ENCODE assay signal across 21 cellular contexts in the genomic region with DNA sequence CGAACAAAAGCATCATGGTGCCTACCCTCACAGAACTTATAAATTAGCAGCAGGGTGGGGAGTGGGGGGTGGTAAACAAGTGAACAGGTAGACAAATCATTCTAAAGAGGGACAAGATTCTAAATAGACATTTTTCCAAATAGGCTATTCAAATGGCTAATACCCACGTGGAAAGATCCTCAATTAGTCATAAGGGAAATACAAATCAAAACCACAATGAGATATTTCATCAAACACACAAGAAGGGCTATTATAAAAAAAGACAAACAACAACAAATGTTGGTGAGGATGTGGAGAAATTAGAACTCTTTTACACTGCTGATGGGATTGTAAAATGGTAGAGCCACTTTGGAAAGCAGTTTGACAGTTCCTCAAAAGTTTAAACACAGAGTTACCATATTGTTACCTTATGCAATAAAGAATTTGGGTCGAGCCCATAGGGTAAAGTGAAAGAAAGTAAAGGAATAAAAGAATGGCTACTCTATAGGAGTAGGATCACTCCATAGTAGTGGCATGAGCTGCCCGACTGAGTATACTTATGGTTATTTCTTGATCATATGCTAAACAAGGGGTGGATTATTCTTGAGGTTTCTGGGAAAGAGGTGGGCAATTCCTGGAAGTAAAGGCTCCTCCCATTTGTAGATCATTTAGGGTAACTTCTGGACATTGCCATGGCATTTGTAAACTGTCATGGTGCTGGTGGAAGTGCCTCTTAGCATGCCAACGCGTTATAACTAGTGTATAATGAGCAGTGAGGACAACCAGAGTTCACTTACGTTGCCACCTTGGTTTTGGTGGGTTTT. TPM values are rescaled to one million over a fixed set of nuclear protein-coding genes. Genes with fewer than 3 reads are reported as not detected.
DNase-seq lines count a peak whose midpoint lies in the region; ATAC-seq, FAIRE-seq and TF ChIP-seq lines count a peak whose summit lies in the region.
"Had no signal": no experiment of that assay in that cellular context is flagged by ENCODE, and none has a peak within 500 bp of the region (broad histone marks: within the 10 kb centered on the region; RNA-seq: fewer than 3 reads in every experiment).

No MANE protein-coding gene starts in this region.

- CTCF ChIA-PET in PC-3 (lab: Charles Lee) = interaction anchor here (0.6 kb wide), 1 partner anchor 924 kb away, joined by 3 read pairs; no protein-coding TSS in a partner anchor

- no peaks in the 10 kb centered on the region for H3K9me2 ChIP-seq in PC-3 (replicated peaks; ENCODE audit: low read length)

- H3F3A ChIP-seq in PC-3 (ENCODE audit: low read length, unreplicated experiment) = no peaks in the 10 kb centered on the region

- no peak overlapping the region for H3K4me3 ChIP-seq in PC-3 (ENCODE audit: low read length)
- no peak overlapping the region for H3K4me3 ChIP-seq in coronary artery

- peak overlapping the region; percentile 62 for H3K4me2 ChIP-seq in PC-3 (ENCODE audit: low read length)

- H3K9me3 Mint-ChIP-seq in nephron = peaks cover 4% of the 10 kb centered on the region
- no peaks in the 10 kb centered on the region for H3K9me3 Mint-ChIP-seq in activated T-cell treated with anti-CD3 and anti-CD28 coated beads, Interleukin-2, amount 50 U/mL, for 4 hours
- H3K9me3 Mint-ChIP-seq: natural killer cell treated with Interleukin-12 subunit alpha and Interleukin-12 subunit beta and Interleukin-15 and Interleukin-18, amount 100 ng/mL, for 72 hours had no signal

- peaks cover 44% of the 10 kb centered on the region for H3K4me1 ChIP-seq in PC-3 (ENCODE audit: insufficient read depth, low read length)

- no peak overlapping the region for H2AFZ ChIP-seq in PC-3 (ENCODE audit: low read length)

- TF ChIP-seq CTCF in PC-3 (conservative IDR thresholded peaks at IDR 0.05; ENCODE audit: low read depth, low read length) (no peak), coronary artery (IDR thresholded peaks at IDR 0.05) (no peak), nephron (IDR thresholded peaks at IDR 0.05; ENCODE audit: unreplicated experiment in 3 of 3) (no peak)

- H3K27ac ChIP-seq in PC-3 (ENCODE audit: low read length) = peak overlapping the region; percentile 94
- peak overlapping the region; percentile 41 to 50 for H3K27ac ChIP-seq in coronary artery

- H3K9me3 ChIP-seq in PC-3 (ENCODE audit: low read length) = no peaks in the 10 kb centered on the region

- H3K27me3 ChIP-seq in PC-3 (ENCODE audit: low read length) = no peaks in the 10 kb centered on the region

- FAIRE-seq in HTR-8/SVneo (lab: Jason Lieb, UNC) = no peak

- peak; percentile 53 for DNase-seq in ELR (ENCODE audit: low read depth)
- DNase-seq in PC-3 = peak; percentile 49
- no peak for DNase-seq in coronary artery (ENCODE audit: low spot score)
- DNase-seq in dedifferentiated amniotic fluid mesenchymal stem cell (ENCODE audit: extremely low spot score) = no peak
- no peak for DNase-seq in HTR-8/SVneo (ENCODE audit: insufficient read length, low spot score)
- no peak for DNase-seq in activated T-cell treated with anti-CD3 and anti-CD28 coated beads, Interleukin-2, amount 50 U/mL, for 4 hours
- DNase-seq: activated CD4-positive, alpha-beta T cell treated with anti-CD3 and anti-CD28 coated beads, Interleukin-2, amount 50 U/mL, for 1 hour; activated naive CD4-positive, alpha-beta T cell; cortex of kidney; immature natural killer cell; NCI-H1436; RPMI8226; stimulated activated CD4-positive, alpha-beta T cell treated with anti-CD3 and anti-CD28 coated beads, Interleukin-4, amount 100 ng/mL, for 1 hour had no signal

- H4K20me1 ChIP-seq in PC-3 (ENCODE audit: low read length) = no peaks in the 10 kb centered on the region

- H3K79me2 ChIP-seq in PC-3 (ENCODE audit: low read length) = no peaks in the 10 kb centered on the region

- POLR2A ChIA-PET in PC-3 (lab: Charles Lee; ENCODE audit: unreplicated experiment) = no interaction called here

- peak overlapping the region in 2 of 3 experiments; percentile 49 for H3K27ac Mint-ChIP-seq in nephron
- H3K27ac Mint-ChIP-seq: progenitor cell of endocrine pancreas had no signal

- intact Hi-C loops in PC-3 (cut with micrococcal nuclease) = loop anchor here (5.0 kb wide), 4 partner anchors 119 to 384 kb away; partner anchors contain the start of gene TMSB4X

- H3K4me3 Mint-ChIP-seq in nephron = no peak overlapping the region
- no peak overlapping the region for H3K4me3 Mint-ChIP-seq in activated T-cell treated with anti-CD3 and anti-CD28 coated beads, Interleukin-2, amount 50 U/mL, for 4 hours
- H3K4me3 Mint-ChIP-seq: immature natural killer cell; natural killer cell treated with Interleukin-12 subunit alpha and Interleukin-12 subunit beta and Interleukin-15 and Interleukin-18, amount 100 ng/mL, for 72 hours had no signal

- BruUV-seq in PC-3 (replicated peaks; lab: Mats Ljungman, UMichigan) = no TSS peak

- no peaks in the 10 kb centered on the region for H3K36me3 ChIP-seq in PC-3 (ENCODE audit: low read depth, low read length)

- no peaks in the 10 kb centered on the region for H3K36me3 Mint-ChIP-seq in nephron (ENCODE audit: low read depth)
- H3K36me3 Mint-ChIP-seq in activated T-cell treated with anti-CD3 and anti-CD28 coated beads, Interleukin-2, amount 50 U/mL, for 4 hours (ENCODE audit: insufficient read depth) = no peaks in the 10 kb centered on the region
- H3K36me3 Mint-ChIP-seq: natural killer cell treated with Interleukin-12 subunit alpha and Interleukin-12 subunit beta and Interleukin-15 and Interleukin-18, amount 100 ng/mL, for 72 hours had no signal

- H3K4me1 Mint-ChIP-seq in nephron = peaks cover 38% of the 10 kb centered on the region
- H3K4me1 Mint-ChIP-seq in activated T-cell treated with anti-CD3 and anti-CD28 coated beads, Interleukin-2, amount 50 U/mL, for 4 hours (ENCODE audit: low read depth) = peaks cover 43% of the 10 kb centered on the region

- H3K9ac ChIP-seq in PC-3 (ENCODE audit: low read length) = peak overlapping the region; percentile 72

- ATAC-seq in PC-3 (no peak), GM21367 (IDR thresholded peaks at IDR 0.05; ENCODE audit: unreplicated experiment) (no peak)
- ATAC-seq in activated T-cell treated with anti-CD3 and anti-CD28 coated beads, Interleukin-2, amount 50 U/mL, for 4 hours = no peak
- ATAC-seq: natural killer cell treated with Interleukin-12 subunit alpha and Interleukin-12 subunit beta and Interleukin-15 and Interleukin-18, amount 100 ng/mL, for 72 hours had no signal

- no peaks in the 10 kb centered on the region for H3K27me3 Mint-ChIP-seq in nephron (ENCODE audit: low read depth)
- no peaks in the 10 kb centered on the region for H3K27me3 Mint-ChIP-seq in activated T-cell treated with anti-CD3 and anti-CD28 coated beads, Interleukin-2, amount 50 U/mL, for 4 hours (ENCODE audit: low read depth)
- H3K27me3 Mint-ChIP-seq: progenitor cell of endocrine pancreas had no signal

RNA-seq across cellular contexts. Expression of gene FAM9C, which starts 58.9 kb away (rescaled TPM):
- not detected in 2 replicates for total RNA-seq in PC-3 (2014; rRNA removed)
- total RNA-seq in activated T-cell treated with anti-CD3 and anti-CD28 coated beads, Interleukin-2, amount 50 U/mL, for 4 hours = not detected
- total RNA-seq: epithelial cell of proximal tubule; G401; glomerular endothelial cell; M059J; natural killer cell treated with Interleukin-12 subunit alpha and Interleukin-12 subunit beta and Interleukin-15 and Interleukin-18, amount 100 ng/mL, for 72 hours; progenitor cell of endocrine pancreas had no signal

Comparison
In these comparisons a context has a peak if more than half of its experiments do, and no peak if none do; other contexts are left out.
1. DNase-seq: peak in ELR (single experiment) and PC-3 (single experiment); none in coronary artery (single experiment), dedifferentiated amniotic fluid mesenchymal stem cell (single experiment), HTR-8/SVneo (single experiment) and activated T-cell treated with anti-CD3 and anti-CD28 coated beads, Interleukin-2, amount 50 U/mL, for 4 hours (single experiment).